Comparison of ENCODE assay signal across 8 cellular contexts in the genomic region with DNA sequence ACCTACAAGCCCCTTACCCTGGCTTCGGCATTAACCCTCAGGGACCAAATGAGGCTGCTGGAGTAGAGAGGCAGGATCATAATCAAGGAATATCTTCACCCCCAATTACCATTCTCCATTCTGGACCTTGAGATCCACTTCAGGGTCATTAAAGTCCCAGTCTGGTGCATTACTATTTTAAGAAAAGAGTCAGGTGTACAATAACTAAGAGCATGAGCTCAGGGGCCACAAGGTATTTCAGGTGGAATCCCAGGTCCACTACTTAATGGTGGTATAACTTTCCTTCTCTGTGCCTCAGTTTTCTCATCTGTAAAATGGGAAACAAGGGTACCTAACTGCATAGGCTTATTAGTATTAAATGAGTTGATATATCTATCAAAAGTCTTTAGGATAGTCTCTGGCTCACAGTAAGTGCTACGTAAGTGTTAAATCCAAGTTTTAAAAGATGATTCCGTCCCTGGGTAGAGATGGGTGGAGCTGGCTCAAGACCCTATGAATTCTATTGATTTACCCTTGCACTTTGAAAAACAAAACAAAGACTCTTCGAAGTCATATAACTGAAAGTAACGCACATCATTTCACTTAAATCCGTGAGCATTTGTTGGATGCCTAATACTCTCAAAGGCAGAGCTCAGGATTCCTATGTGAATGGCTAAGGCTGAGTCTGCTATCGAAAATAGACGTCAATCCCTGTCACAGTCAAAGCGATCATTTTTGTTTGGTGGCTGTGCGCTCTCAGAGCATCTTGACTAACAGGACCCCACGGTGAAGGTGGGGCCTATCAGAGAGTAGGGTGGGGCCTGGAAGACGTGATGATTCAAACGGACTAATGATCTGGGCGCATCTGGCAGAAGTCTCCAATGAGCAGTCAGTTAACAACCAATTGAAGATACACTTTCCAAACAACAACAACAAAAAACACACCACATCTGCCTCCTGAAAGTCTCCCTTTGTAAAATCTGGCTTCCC. TPM values are rescaled to one million over a fixed set of nuclear protein-coding genes. Genes with fewer than 3 reads are reported as not detected.
DNase-seq lines count a peak whose midpoint lies in the region; ATAC-seq and TF ChIP-seq lines count a peak whose summit lies in the region.

No MANE protein-coding gene starts in this region.

- H3K4me1 Mint-ChIP-seq in immature natural killer cell, result peaks cover 41 to 46% of the 10 kb centered on the region in 2 donors

- DNase-seq in AG04450 (ENCODE audit: low read depth, low spot score) (no peak), immature natural killer cell (no peak), thoracic aorta (ENCODE audit: low spot score) (no peak), NCI-H1105 (lab: John Stamatoyannopoulos, UW) (no peak), glomerular visceral epithelial cell (ENCODE audit: extremely low spot score) (no peak), DMS114 treated with DMSO at 0.1 percent for 48 hours (lab: John Stamatoyannopoulos, UW; ENCODE audit: unreplicated experiment) (no peak)
- DNase-seq in activated naive CD4-positive, alpha-beta T cell treated with anti-CD3 and anti-CD28 coated beads, Interleukin-2, amount 50 U/mL, for 72 hours (ENCODE audit: low spot score in 2 of 2), result no peak

- no peaks in the 10 kb centered on the region for H3K9me3 Mint-ChIP-seq in activated naive CD4-positive, alpha-beta T cell treated with anti-CD3 and anti-CD28 coated beads, Interleukin-2, amount 50 U/mL, for 72 hours
- H3K9me3 Mint-ChIP-seq in immature natural killer cell, result no peaks in the 10 kb centered on the region

- H3K36me3 Mint-ChIP-seq in activated naive CD4-positive, alpha-beta T cell treated with anti-CD3 and anti-CD28 coated beads, Interleukin-2, amount 50 U/mL, for 72 hours, result peaks cover 20 to 32% of the 10 kb centered on the region in 2 donors
- H3K36me3 Mint-ChIP-seq in immature natural killer cell, result peaks cover 0 to 3% (median 0%) of the 10 kb centered on the region in 3 donors

- H3K4me3 Mint-ChIP-seq in immature natural killer cell, result peak overlapping the region; percentile 89 to 99 (median 96)

- H3K4me1 ChIP-seq in HEK293 (ENCODE audit: control insufficient read depth, insufficient read depth, low read length) (no peaks in the 10 kb centered on the region), thoracic aorta (ENCODE audit: control insufficient read depth in 1 of 2, low read depth in 2 of 2) (peaks cover 18 to 23% of the 10 kb centered on the region in 2 donors)

- H3K9me3 ChIP-seq in AG04450 (ENCODE audit: control insufficient read depth, insufficient read depth, low read length) (no peaks in the 10 kb centered on the region), HEK293 (ENCODE audit: control insufficient read depth, insufficient read depth, low read depth, low read length) (no peaks in the 10 kb centered on the region), thoracic aorta (no peaks in the 10 kb centered on the region)

- TF ChIP-seq CTCF in AG04450 (IDR thresholded peaks at IDR 0.05; ENCODE audit: low read depth, low read length), result no peak
- TF ChIP-seq CTCF in HEK293 (tag by site-specific recombination; IDR thresholded peaks at IDR 0.05), result no peak
- no peak for TF ChIP-seq CTCF in thoracic aorta (IDR thresholded peaks at IDR 0.05)

- peaks cover 7 to 17% (median 17%) of the 10 kb centered on the region in 3 donors for H3K27me3 Mint-ChIP-seq in immature natural killer cell (ENCODE audit: low read depth in 3 of 3)

- H3K27ac Mint-ChIP-seq in activated naive CD4-positive, alpha-beta T cell treated with anti-CD3 and anti-CD28 coated beads, Interleukin-2, amount 50 U/mL, for 72 hours, result peak overlapping the region; percentile 96 to 100
- peak overlapping the region; percentile 95 to 99 (median 98) for H3K27ac Mint-ChIP-seq in immature natural killer cell

- peak overlapping the region; percentile 88 for H3K27ac ChIP-seq in AG04450 (ENCODE audit: low read depth, low read length)
- H3K27ac ChIP-seq in HEK293 (ENCODE audit: extremely low read depth, low read depth, low read length), result peak overlapping the region; percentile 84
- H3K27ac ChIP-seq in thoracic aorta, result peak overlapping the region; percentile 92 to 94

- POLR2A ChIA-PET in AG04450 (lab: Yijun Ruan, JAX) (no interaction called here), HEK293 (lab: Yijun Ruan, JAX) (no interaction called here)

- peak overlapping the region; percentile 49 for H3K4me3 ChIP-seq in AG04450 (ENCODE audit: low read depth, low read length)
- peak overlapping the region; percentile 39 for H3K4me3 ChIP-seq in HEK293 (ENCODE audit: low read depth, low read length)
- H3K4me3 ChIP-seq in thoracic aorta, result peak overlapping the region; percentile 85

- peaks cover 2% of the 10 kb centered on the region for H3K27me3 ChIP-seq in AG04450 (ENCODE audit: control insufficient read depth, insufficient read depth, low read length)
- H3K27me3 ChIP-seq in thoracic aorta (replicated peaks; ENCODE audit: insufficient read depth), result no peaks in the 10 kb centered on the region

- no peak for ATAC-seq in activated naive CD4-positive, alpha-beta T cell treated with anti-CD3 and anti-CD28 coated beads, Interleukin-2, amount 50 U/mL, for 72 hours
- no peak for ATAC-seq in thoracic aorta (ENCODE audit: insufficient number of reproducible peaks, low FRiP score, low read depth)

- peaks cover 0 to 10% of the 10 kb centered on the region in 2 experiments; a peak in 2 of 3 replicates for H3K36me3 ChIP-seq in HEK293 (ENCODE audit: control insufficient read depth in 2 of 2, insufficient read depth in 1 of 2, low read length in 2 of 2)
- H3K36me3 ChIP-seq in thoracic aorta, result no peaks in the 10 kb centered on the region

- CTCF ChIA-PET in AG04450 (lab: Charles Lee), result no interaction called here
- CTCF ChIA-PET in HEK293 (lab: Yijun Ruan, JAX), result interaction anchor here (0.6 kb wide), 1 partner anchor 1691 kb away, joined by 3 read pairs; no protein-coding TSS in a partner anchor

TF ChIP-seq in HEK293, 187 proteins besides CTCF, POLR2A, EP300 and RAD21 (continues in another document):
- TF ChIP-seq ZNF221 (tag by site-specific recombination; IDR thresholded peaks at IDR 0.05; ENCODE audit: borderline replicate concordance) (no peak), ZNF510 (tag by site-specific recombination; IDR thresholded peaks at IDR 0.05; ENCODE audit: insufficient replicate concordance) (no peak), ZNF518A (tag by site-specific recombination; conservative IDR thresholded peaks at IDR 0.05; ENCODE audit: low read depth) (peak; percentile 14; the same call in 1 of the 2 replicates), ZNF335 (tag by site-specific recombination; conservative IDR thresholded peaks at IDR 0.05) (peak; percentile 61; the same call in 1 of the 2 replicates), ZNF302 (tag by site-specific recombination; IDR thresholded peaks at IDR 0.05; ENCODE audit: low read depth) (no peak)
- TF ChIP-seq, protein P1, sequence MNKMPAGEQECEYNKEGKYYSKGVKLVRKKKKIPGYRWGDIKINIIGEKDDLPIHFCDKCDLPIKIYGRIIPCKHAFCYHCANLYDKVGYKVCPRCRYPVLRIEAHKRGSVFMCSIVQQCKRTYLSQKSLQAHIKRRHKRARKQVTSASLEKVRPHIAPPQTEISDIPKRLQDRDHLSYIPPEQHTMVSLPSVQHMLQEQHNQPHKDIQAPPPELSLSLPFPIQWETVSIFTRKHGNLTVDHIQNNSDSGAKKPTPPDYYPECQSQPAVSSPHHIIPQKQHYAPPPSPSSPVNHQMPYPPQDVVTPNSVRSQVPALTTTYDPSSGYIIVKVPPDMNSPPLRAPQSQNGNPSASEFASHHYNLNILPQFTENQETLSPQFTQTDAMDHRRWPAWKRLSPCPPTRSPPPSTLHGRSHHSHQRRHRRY (tag by site-specific recombination; IDR thresholded peaks at IDR 0.05), result no peak

RNA-seq across cellular contexts. Expression of gene NUCKS1, which starts 1.0 kb away (rescaled TPM):
- polyA plus RNA-seq in AG04450 (2011; rRNA removed), result 80.5 and 105 TPM in 2 replicates
- 102 and 165 TPM in 2 replicates for polyA minus RNA-seq in AG04450 (2011; rRNA and poly(A)+ RNA removed)
- total RNA-seq in activated naive CD4-positive, alpha-beta T cell treated with anti-CD3 and anti-CD28 coated beads, Interleukin-2, amount 50 U/mL, for 72 hours, result 100 to 1,000 TPM in 1 of 2 donors, 10 to 100 TPM in 1; 97.1 to 173 TPM
- polyA plus RNA-seq in immature natural killer cell, result 10 to 100 TPM in 2 of 3 donors, 1 to 10 TPM in 1; 7.8 to 20.3 (median 18.9) TPM
- 100 to 1,000 TPM in 1 of 2 donors, 10 to 100 TPM in 1; 80.6 to 116 TPM for total RNA-seq in thoracic aorta

RNA-seq across cellular contexts. Expression of gene RAB29, which starts 24.3 kb away (rescaled TPM):
- 13.8 and 14.6 TPM in 2 replicates for polyA plus RNA-seq in AG04450 (2011; rRNA removed)
- 8.4 and 8.7 TPM in 2 replicates for polyA minus RNA-seq in AG04450 (2011; rRNA and poly(A)+ RNA removed)
- total RNA-seq in activated naive CD4-positive, alpha-beta T cell treated with anti-CD3 and anti-CD28 coated beads, Interleukin-2, amount 50 U/mL, for 72 hours, result 10 to 100 TPM; 22.3 to 39.0 TPM
- 100 to 1,000 TPM; 156 to 206 (median 197) TPM for polyA plus RNA-seq in immature natural killer cell
- total RNA-seq in thoracic aorta, result 10 to 100 TPM; 23.5 to 47.2 TPM
